24 cellular contexts compared by ENCODE assay signal in genomic region chr9:87393706-87394255, GRCh38.
"Had no signal": no experiment of that assay in that cellular context is flagged by ENCODE, and none has a peak within 500 bp of the region (broad histone marks: within the 10 kb centered on the region; RNA-seq: fewer than 3 reads in every experiment).

No MANE protein-coding gene starts in this region.

- H3K4me3 Mint-ChIP-seq: activated CD8-positive, alpha-beta T cell treated with anti-CD3 and anti-CD28 coated beads for 36 hours; activated naive CD8-positive, alpha-beta T cell treated with anti-CD3 and anti-CD28 coated beads, Interleukin-2, amount 10 ng/mL, durations not matched to agents 7 days and 5 days; activated T-cell treated with anti-CD3 and anti-CD28 coated beads, Interleukin-2, amount 50 U/mL, for 72 hours; brain; central memory CD8-positive, alpha-beta T cell; T-helper 17 cell had no signal

- H3K27ac Mint-ChIP-seq: activated CD8-positive, alpha-beta T cell treated with anti-CD3 and anti-CD28 coated beads for 36 hours; activated naive CD8-positive, alpha-beta T cell treated with anti-CD3 and anti-CD28 coated beads, Interleukin-2, amount 10 ng/mL, durations not matched to agents 7 days and 5 days; activated T-cell treated with anti-CD3 and anti-CD28 coated beads, Interleukin-2, amount 50 U/mL, for 72 hours; activated T-helper 2 cell treated with anti-CD3 and anti-CD28 coated beads, Interferon-gamma antibody, Interleukin-2, Interleukin-4, amounts not matched to agents 10 μg/mL and 5 μg/mL and 100 μg/mL, durations not matched to agents 14 hours and 24 hours and 36 hours; T-helper 17 cell had no signal

- H3K9me3 Mint-ChIP-seq: activated CD8-positive, alpha-beta T cell treated with anti-CD3 and anti-CD28 coated beads for 36 hours; activated T-helper 2 cell treated with anti-CD3 and anti-CD28 coated beads, Interferon-gamma antibody, Interleukin-2, Interleukin-4, amounts not matched to agents 10 μg/mL and 5 μg/mL and 100 μg/mL, durations not matched to agents 14 hours and 24 hours and 36 hours; brain; central memory CD8-positive, alpha-beta T cell had no signal

- H3K36me3 ChIP-seq: adrenal gland had no signal

- H3K9me3 ChIP-seq: adrenal gland had no signal

- H3K36me3 Mint-ChIP-seq: activated naive CD8-positive, alpha-beta T cell treated with anti-CD3 and anti-CD28 coated beads, Interleukin-2, amount 10 ng/mL, durations not matched to agents 7 days and 5 days; brain had no signal

- H3K27me3 ChIP-seq: adrenal gland had no signal

- H3K4me1 Mint-ChIP-seq: activated naive CD8-positive, alpha-beta T cell treated with anti-CD3 and anti-CD28 coated beads, Interleukin-2, amount 10 ng/mL, durations not matched to agents 7 days and 5 days; central memory CD8-positive, alpha-beta T cell; T-helper 17 cell had no signal

- ATAC-seq: activated CD4-positive, CD25-positive, alpha-beta regulatory T cell treated with anti-CD3 and anti-CD28 coated beads, Interleukin-2, amount 50 U/mL, for 24 hours; activated CD8-positive, alpha-beta T cell treated with anti-CD3 and anti-CD28 coated beads for 36 hours; activated T-cell treated with anti-CD3 and anti-CD28 coated beads, Interleukin-2, amount 50 U/mL, for 72 hours; PC-3; T-helper 17 cell had no signal

- H3K4me3 ChIP-seq: adrenal gland had no signal

- H3K27ac ChIP-seq: adrenal gland, VCaP had no signal

- H3K4me1 ChIP-seq: adrenal gland had no signal

- DNase-seq: activated CD4-positive, alpha-beta T cell treated with anti-CD3 and anti-CD28 coated beads for 4 hours; activated CD8-positive, alpha-beta memory T cell treated with anti-CD3 and anti-CD28 coated beads, Interleukin-2, amount 50 U/mL, for 4 hours; activated CD8-positive, alpha-beta T cell treated with anti-CD3 and anti-CD28 coated beads for 36 hours; activated gamma-delta T cell treated with Interleukin-2 at 50 U/mL for 16 hours; activated naive CD4-positive, alpha-beta T cell treated with anti-CD3 and anti-CD28 coated beads, Interleukin-2, amount 50 U/mL, for 16 hours; activated naive CD8-positive, alpha-beta T cell treated with anti-CD3 and anti-CD28 coated beads, Interleukin-2, amount 10 ng/mL, durations not matched to agents 7 days and 5 days; activated T-cell treated with anti-CD3 and anti-CD28 coated beads, Interleukin-2, amount 50 U/mL, for 72 hours; adrenal gland; Karpas-422; NCI-H1105 treated with DMSO at 0.1 percent for 48 hours; NCI-H1436 treated with DMSO at 0.1 percent for 48 hours; NCI-H187 treated with DMSO at 0.1 percent for 48 hours; NCI-H2081 treated with DMSO at 0.1 percent for 48 hours; NCI-H446; NCI-H524; PC-3; SHP77 treated with DMSO at 0.1 percent for 48 hours; T-helper 17 cell; T-helper 9 cell had no signal
